Comparison of ENCODE assay signal across 22 cellular contexts in genomic region chr1:106659490-106660244, GRCh38.
"Had no signal": no experiment of that assay in that cellular context is flagged by ENCODE, and none has a peak within 500 bp of the region (broad histone marks: within the 10 kb centered on the region; RNA-seq: fewer than 3 reads in every experiment).

No MANE protein-coding gene starts in this region.

- H3K27ac ChIP-seq: colonic mucosa, gastrocnemius medialis, prostate gland, skin epidermis, stomach, testis, tibial artery, upper lobe of left lung had no signal

- H3K27me3 ChIP-seq: colonic mucosa, gastrocnemius medialis, stomach, testis, tibial artery, upper lobe of left lung had no signal

- H3K4me1 ChIP-seq: colonic mucosa, gastrocnemius medialis, prostate gland, stomach, testis, tibial artery, upper lobe of left lung had no signal

- H3K36me3 ChIP-seq: colonic mucosa, gastrocnemius medialis, prostate gland, stomach, tibial artery, upper lobe of left lung had no signal

- H3K9me3 ChIP-seq: colonic mucosa, gastrocnemius medialis, prostate gland, testis had no signal

- ATAC-seq: gastrocnemius medialis; left lobe of liver; naive thymus-derived CD8-positive, alpha-beta T cell had no signal

- H3K4me3 ChIP-seq: colonic mucosa, gastrocnemius medialis, prostate gland, skin epidermis, stomach, testis, tibial artery, upper lobe of left lung had no signal

- DNase-seq: colonic mucosa; effector CD8-positive, alpha-beta T cell; endodermal cell; erythroblast; gastrocnemius medialis; head of caudate nucleus; kidney; mesendoderm; naive thymus-derived CD8-positive, alpha-beta T cell; nephron progenitor cell; nucleus accumbens; right cardiac atrium; stimulated activated CD4-positive, alpha-beta T cell treated with anti-CD3 and anti-CD28 coated beads, Interleukin-15, amount 100 ng/mL, for 24 hours; stimulated activated CD4-positive, alpha-beta T cell treated with anti-CD3 and anti-CD28 coated beads, Interleukin-2, amount 100 ng/mL, for 48 hours; stimulated activated naive CD4-positive, alpha-beta T cell treated with Interleukin-2 at 50 U/mL for 16 hours; stomach; testis; tibial artery; upper lobe of left lung had no signal
